In genomic region chr22:17375914-17376614, GRCh38 we compare ENCODE assay signal across 16 cellular contexts. TPM values are rescaled to one million over a fixed set of nuclear protein-coding genes. Genes with fewer than 3 reads are reported as not detected.
DNase-seq lines count a peak whose midpoint lies in the region; ATAC-seq and TF ChIP-seq lines count a peak whose summit lies in the region.
"Had no signal": no experiment of that assay in that cellular context is flagged by ENCODE, and none has a peak within 500 bp of the region (broad histone marks: within the 10 kb centered on the region; RNA-seq: fewer than 3 reads in every experiment).

No MANE protein-coding gene starts in this region.

- WGBS in right lobe of liver (ENCODE audit: insufficient coverage, low coverage, low lambda C conversion rate, missing lambda C conversion rate) = 63% methylated on average over 8 of the region's 11 CpGs

- no peak overlapping the region for H3K9ac ChIP-seq in HUES6 (ENCODE audit: low read length)
- H3K9ac ChIP-seq in skeletal muscle tissue (ENCODE audit: low read depth in 1 of 3, low read length in 3 of 3) = peak overlapping the region; percentile 48 to 66 (median 55)

- TF ChIP-seq POLR2A in right lobe of liver (IDR thresholded peaks at IDR 0.05) = no peak

- no peak for TF ChIP-seq CTCF in endothelial cell (IDR thresholded peaks at IDR 0.05; ENCODE audit: unreplicated experiment)
- TF ChIP-seq CTCF in right lobe of liver (IDR thresholded peaks at IDR 0.05) = no peak

- intact Hi-C loops in right lobe of liver (cut with DNase I) = no loop called here

- peaks cover 54% of the 10 kb centered on the region for H3K4me1 Mint-ChIP-seq in endothelial cell (ENCODE audit: unreplicated experiment)

- DNase-seq in endothelial cell (ENCODE audit: low spot score) (no peak), right lobe of liver (no peak), middle frontal gyrus (ENCODE audit: extremely low spot score, low spot score) (no peak)
- DNase-seq in stimulated activated CD4-positive, alpha-beta T cell treated with anti-CD3 and anti-CD28 coated beads, Interleukin-4, amount 100 ng/mL, for 4 hours = no peak
- DNase-seq in stimulated activated CD4-positive, alpha-beta T cell treated with anti-CD3 and anti-CD28 coated beads, Interleukin-2, amount 100 ng/mL, for 24 hours = no peak
- DNase-seq: ACHN; CD4-positive, alpha-beta T cell; DMS79 treated with DMSO at 0.1 percent for 48 hours; GDM1; H7; NCI-H1436; NCI-H226; NCI-H526 treated with DMSO at 0.1 percent for 48 hours had no signal

- H3K27me3 ChIP-seq in HUES6 (ENCODE audit: control insufficient read depth, insufficient read depth, low read length) (no peaks in the 10 kb centered on the region), right lobe of liver (no peaks in the 10 kb centered on the region), skeletal muscle tissue (ENCODE audit: control insufficient read depth in 3 of 3, insufficient read depth in 3 of 3, low read length in 3 of 3) (peaks cover 0 to 2% (median 0%) of the 10 kb centered on the region in 3 donors)

- no peaks in the 10 kb centered on the region for H3K9me3 Mint-ChIP-seq in endothelial cell (ENCODE audit: unreplicated experiment)
- H3K9me3 Mint-ChIP-seq: CD4-positive, alpha-beta T cell had no signal

- H3K27me3 Mint-ChIP-seq in endothelial cell (ENCODE audit: unreplicated experiment) = peaks cover 3% of the 10 kb centered on the region

- H3K4me3 Mint-ChIP-seq in endothelial cell (ENCODE audit: unreplicated experiment) = no peak overlapping the region
- H3K4me3 Mint-ChIP-seq: B cell; CD4-positive, alpha-beta T cell had no signal

- H3K27ac Mint-ChIP-seq in endothelial cell (ENCODE audit: unreplicated experiment) = peak overlapping the region; percentile 8
- H3K27ac Mint-ChIP-seq: B cell; CD4-positive, alpha-beta T cell had no signal

- peak; percentile 56 to 66 (median 60) for ATAC-seq in right lobe of liver

- H3K9me3 ChIP-seq in HUES6 (ENCODE audit: control insufficient read depth, insufficient read depth, low read depth, low read length) (no peaks in the 10 kb centered on the region), right lobe of liver (no peaks in the 10 kb centered on the region), skeletal muscle tissue (ENCODE audit: control insufficient read depth in 3 of 3, low read length in 3 of 3) (no peaks in the 10 kb centered on the region)

- 0 out of 2 replicates have a peak, but pooled peaks cover 2% of the 10 kb centered on the region for H3K36me3 ChIP-seq in HUES6 (ENCODE audit: control insufficient read depth, insufficient read depth, low read length)
- no peaks in the 10 kb centered on the region for H3K36me3 ChIP-seq in right lobe of liver
- no peaks in the 10 kb centered on the region for H3K36me3 ChIP-seq in skeletal muscle tissue (ENCODE audit: control insufficient read depth in 3 of 3, insufficient read depth in 3 of 3, low read length in 3 of 3)

- peaks cover 1% of the 10 kb centered on the region for H3K36me3 Mint-ChIP-seq in endothelial cell (ENCODE audit: low read depth, unreplicated experiment)

- no peak overlapping the region for H3K4me3 ChIP-seq in HUES6 (ENCODE audit: low read depth, low read length)
- no peak overlapping the region for H3K4me3 ChIP-seq in right lobe of liver
- H3K4me3 ChIP-seq in skeletal muscle tissue (ENCODE audit: low read length in 3 of 3) = peak overlapping the region in 2 of 3 donors; percentile 27 to 46

- H3K4me1 ChIP-seq in HUES6 (ENCODE audit: control insufficient read depth, insufficient read depth, low read length) (peaks cover 67% of the 10 kb centered on the region), right lobe of liver (peaks cover 0 to 25% (median 0%) of the 10 kb centered on the region in 4 donors), skeletal muscle tissue (ENCODE audit: control insufficient read depth in 3 of 3, insufficient read depth in 3 of 3, low read length in 3 of 3) (peaks cover 44 to 55% (median 44%) of the 10 kb centered on the region in 3 donors)

- peak overlapping the region; percentile 39; the same call in 1 of the 2 replicates for H3K27ac ChIP-seq in HUES6 (ENCODE audit: low read depth, low read length)
- H3K27ac ChIP-seq in right lobe of liver = peak overlapping the region in 1 of 3 donors; percentile 2
- H3K27ac ChIP-seq in skeletal muscle tissue (ENCODE audit: low read depth, low read length) = peak overlapping the region; percentile 55

RNA-seq across cellular contexts. Expression of gene CECR2, which starts 6.8 kb away (rescaled TPM):
- 65.3 TPM for total RNA-seq in endothelial cell (ENCODE audit: unreplicated experiment)
- total RNA-seq in right lobe of liver = 10 to 100 TPM in 3 of 6 experiments, 1 to 10 TPM in 3; 4.9 to 12.3 (median 10.0) TPM
- total RNA-seq in skeletal muscle tissue = 8.9 TPM
- total RNA-seq: CD4-positive, alpha-beta T cell had no signal

Comparison
In these comparisons a context has a peak if more than half of its experiments do, and no peak if none do; other contexts are left out.
1. H3K4me3 ChIP-seq: peak in skeletal muscle tissue (2 of 3); none in HUES6 (single experiment) and right lobe of liver (0 of 3).